1 cellular context compared by ENCODE assay signal in the genomic region with DNA sequence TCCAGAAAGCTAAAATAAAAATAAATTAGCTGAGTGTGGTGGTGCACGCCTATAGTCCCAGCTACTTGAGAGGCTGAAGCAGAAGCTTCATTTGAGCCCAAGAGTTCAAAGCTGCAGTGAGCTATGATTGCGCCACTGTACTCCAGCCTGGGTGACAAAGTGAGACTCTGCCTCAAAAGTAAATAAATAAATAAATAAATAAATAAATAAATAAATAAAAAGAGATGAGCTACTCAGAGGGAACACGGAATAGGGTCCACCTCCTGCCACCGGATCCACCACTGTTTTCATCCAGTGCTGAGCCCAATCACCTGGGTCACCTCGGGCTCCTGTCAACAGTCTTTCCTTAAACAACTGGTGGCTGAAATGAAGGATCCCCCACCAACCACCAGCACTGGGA.
TF ChIP-seq lines count a peak whose summit lies in the region.

No MANE protein-coding gene starts in this region.

TF ChIP-seq in K562, 482 proteins besides CTCF, POLR2A, EP300 and RAD21:
- TF ChIP-seq RBM25 (IDR thresholded peaks at IDR 0.05; ENCODE audit: low read depth, low read length, severe bottlenecking) (no peak), FOSL1 (tag; conservative IDR thresholded peaks at IDR 0.05) (no peak), NFE2 (IDR thresholded peaks at IDR 0.05; ENCODE audit: low read depth) (no peak), FOXP1 (CRISPR knock-in tag; IDR thresholded peaks at IDR 0.05) (no peak), IFI16 (CRISPR knock-in tag; IDR thresholded peaks at IDR 0.05) (no peak), ZNF696 (CRISPR knock-in tag; conservative IDR thresholded peaks at IDR 0.05) (no peak), HNRNPK (IDR thresholded peaks at IDR 0.05; ENCODE audit: low read depth, low read length, poor library complexity, severe bottlenecking) (no peak), NR2C2 (CRISPR knock-in tag; IDR thresholded peaks at IDR 0.05) (no peak), NR2C2 (tag; IDR thresholded peaks at IDR 0.05) (no peak), SP1 (CRISPR knock-in tag; IDR thresholded peaks at IDR 0.05) (no peak)
- TF ChIP-seq, protein P1, sequence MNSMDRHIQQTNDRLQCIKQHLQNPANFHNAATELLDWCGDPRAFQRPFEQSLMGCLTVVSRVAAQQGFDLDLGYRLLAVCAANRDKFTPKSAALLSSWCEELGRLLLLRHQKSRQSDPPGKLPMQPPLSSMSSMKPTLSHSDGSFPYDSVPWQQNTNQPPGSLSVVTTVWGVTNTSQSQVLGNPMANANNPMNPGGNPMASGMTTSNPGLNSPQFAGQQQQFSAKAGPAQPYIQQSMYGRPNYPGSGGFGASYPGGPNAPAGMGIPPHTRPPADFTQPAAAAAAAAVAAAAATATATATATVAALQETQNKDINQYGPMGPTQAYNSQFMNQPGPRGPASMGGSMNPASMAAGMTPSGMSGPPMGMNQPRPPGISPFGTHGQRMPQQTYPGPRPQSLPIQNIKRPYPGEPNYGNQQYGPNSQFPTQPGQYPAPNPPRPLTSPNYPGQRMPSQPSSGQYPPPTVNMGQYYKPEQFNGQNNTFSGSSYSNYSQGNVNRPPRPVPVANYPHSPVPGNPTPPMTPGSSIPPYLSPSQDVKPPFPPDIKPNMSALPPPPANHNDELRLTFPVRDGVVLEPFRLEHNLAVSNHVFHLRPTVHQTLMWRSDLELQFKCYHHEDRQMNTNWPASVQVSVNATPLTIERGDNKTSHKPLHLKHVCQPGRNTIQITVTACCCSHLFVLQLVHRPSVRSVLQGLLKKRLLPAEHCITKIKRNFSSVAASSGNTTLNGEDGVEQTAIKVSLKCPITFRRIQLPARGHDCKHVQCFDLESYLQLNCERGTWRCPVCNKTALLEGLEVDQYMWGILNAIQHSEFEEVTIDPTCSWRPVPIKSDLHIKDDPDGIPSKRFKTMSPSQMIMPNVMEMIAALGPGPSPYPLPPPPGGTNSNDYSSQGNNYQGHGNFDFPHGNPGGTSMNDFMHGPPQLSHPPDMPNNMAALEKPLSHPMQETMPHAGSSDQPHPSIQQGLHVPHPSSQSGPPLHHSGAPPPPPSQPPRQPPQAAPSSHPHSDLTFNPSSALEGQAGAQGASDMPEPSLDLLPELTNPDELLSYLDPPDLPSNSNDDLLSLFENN (IDR thresholded peaks at IDR 0.05; ENCODE audit: low read depth in 2 of 2, low read length in 2 of 2), result no peak
- TF ChIP-seq, protein P2, sequence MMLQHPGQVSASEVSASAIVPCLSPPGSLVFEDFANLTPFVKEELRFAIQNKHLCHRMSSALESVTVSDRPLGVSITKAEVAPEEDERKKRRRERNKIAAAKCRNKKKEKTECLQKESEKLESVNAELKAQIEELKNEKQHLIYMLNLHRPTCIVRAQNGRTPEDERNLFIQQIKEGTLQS (IDR thresholded peaks at IDR 0.05), result no peak
- TF ChIP-seq, protein P2 (CRISPR knock-in tag; conservative IDR thresholded peaks at IDR 0.05), result no peak
- TF ChIP-seq, protein P3, sequence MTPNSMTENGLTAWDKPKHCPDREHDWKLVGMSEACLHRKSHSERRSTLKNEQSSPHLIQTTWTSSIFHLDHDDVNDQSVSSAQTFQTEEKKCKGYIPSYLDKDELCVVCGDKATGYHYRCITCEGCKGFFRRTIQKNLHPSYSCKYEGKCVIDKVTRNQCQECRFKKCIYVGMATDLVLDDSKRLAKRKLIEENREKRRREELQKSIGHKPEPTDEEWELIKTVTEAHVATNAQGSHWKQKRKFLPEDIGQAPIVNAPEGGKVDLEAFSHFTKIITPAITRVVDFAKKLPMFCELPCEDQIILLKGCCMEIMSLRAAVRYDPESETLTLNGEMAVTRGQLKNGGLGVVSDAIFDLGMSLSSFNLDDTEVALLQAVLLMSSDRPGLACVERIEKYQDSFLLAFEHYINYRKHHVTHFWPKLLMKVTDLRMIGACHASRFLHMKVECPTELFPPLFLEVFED (CRISPR knock-in tag; conservative IDR thresholded peaks at IDR 0.05), result no peak
- TF ChIP-seq, protein P4, sequence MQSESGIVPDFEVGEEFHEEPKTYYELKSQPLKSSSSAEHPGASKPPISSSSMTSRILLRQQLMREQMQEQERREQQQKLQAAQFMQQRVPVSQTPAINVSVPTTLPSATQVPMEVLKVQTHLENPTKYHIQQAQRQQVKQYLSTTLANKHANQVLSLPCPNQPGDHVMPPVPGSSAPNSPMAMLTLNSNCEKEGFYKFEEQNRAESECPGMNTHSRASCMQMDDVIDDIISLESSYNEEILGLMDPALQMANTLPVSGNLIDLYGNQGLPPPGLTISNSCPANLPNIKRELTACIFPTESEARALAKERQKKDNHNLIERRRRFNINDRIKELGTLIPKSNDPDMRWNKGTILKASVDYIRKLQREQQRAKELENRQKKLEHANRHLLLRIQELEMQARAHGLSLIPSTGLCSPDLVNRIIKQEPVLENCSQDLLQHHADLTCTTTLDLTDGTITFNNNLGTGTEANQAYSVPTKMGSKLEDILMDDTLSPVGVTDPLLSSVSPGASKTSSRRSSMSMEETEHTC (IDR thresholded peaks at IDR 0.05), result no peak
